ENCODE assay signal across 23 cellular contexts in the genomic region with DNA sequence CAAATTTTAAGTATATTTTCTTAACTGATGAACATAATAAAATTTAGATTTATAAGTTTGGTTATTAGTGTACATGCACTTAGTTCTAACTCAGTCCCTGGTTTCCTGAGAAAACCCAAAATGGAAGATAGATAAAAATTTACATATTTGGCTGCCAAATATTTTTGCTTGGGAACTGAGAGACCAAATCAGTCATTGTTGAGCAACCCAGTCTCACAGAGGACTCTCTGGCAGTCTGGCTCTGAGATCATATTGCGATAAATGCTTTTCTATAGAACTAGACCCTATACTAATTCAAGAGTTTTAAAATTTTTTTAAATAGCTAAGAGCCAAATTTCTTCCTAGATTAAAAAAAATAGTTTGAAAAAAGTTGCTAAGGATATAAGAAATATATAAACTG.
"Had no signal": no experiment of that assay in that cellular context is flagged by ENCODE, and none has a peak within 500 bp of the region (broad histone marks: within the 10 kb centered on the region; RNA-seq: fewer than 3 reads in every experiment).

No MANE protein-coding gene starts in this region.

- H3K9me3 ChIP-seq: esophagus muscularis mucosa, pancreas, right lobe of liver, spleen, tibial artery, upper lobe of left lung, uterus had no signal

- H3K4me1 Mint-ChIP-seq: memory B cell; stimulated activated memory B cell treated with anti-CD40 and anti-IgM and Interleukin-4, amounts not matched to agents 10 μg/mL and 1 μg/mL and 100 μg/mL, for 72 hours had no signal

- H3K27ac ChIP-seq: epithelial cell of prostate, esophagus muscularis mucosa, foreskin keratinocyte, pancreas, right lobe of liver, spleen, tibial artery, upper lobe of left lung, uterus had no signal

- H3K36me3 Mint-ChIP-seq: memory B cell; natural killer cell treated with Interleukin-12 subunit alpha and Interleukin-12 subunit beta and Interleukin-15 and Interleukin-18, amount 100 ng/mL, for 72 hours; stimulated activated memory B cell treated with anti-CD40 and anti-IgM and Interleukin-4, amounts not matched to agents 10 μg/mL and 1 μg/mL and 100 μg/mL, for 72 hours had no signal

- H3K27ac Mint-ChIP-seq: memory B cell; natural killer cell treated with Interleukin-12 subunit alpha and Interleukin-12 subunit beta and Interleukin-15 and Interleukin-18, amount 100 ng/mL, for 72 hours; stimulated activated memory B cell treated with anti-CD40 and anti-IgM and Interleukin-4, amounts not matched to agents 10 μg/mL and 1 μg/mL and 100 μg/mL, for 72 hours; stimulated activated naive CD8-positive, alpha-beta T cell treated with anti-CD3 and anti-CD28 coated beads, Interleukin-15, Interleukin-2, amounts not matched to agents 100 ng/mL and 50 ng/mL, for 24 hours had no signal

- H3K4me1 ChIP-seq: esophagus muscularis mucosa, foreskin keratinocyte, right lobe of liver, spleen, tibial artery, uterus had no signal

- DNase-seq: effector memory CD4-positive, alpha-beta T cell; foreskin keratinocyte; head of caudate nucleus; hippocampal formation; left colon; midbrain; occipital lobe; right lobe of liver; spleen; stimulated activated CD4-positive, alpha-beta T cell treated with anti-CD3 and anti-CD28 coated beads, Interleukin-15, amount 100 ng/mL, for 24 hours; stimulated activated CD4-positive, alpha-beta T cell treated with anti-CD3 and anti-CD28 coated beads, Interleukin-1b, Interleukin-23, amount 100 ng/mL, for 48 hours; stimulated activated CD4-positive, alpha-beta T cell treated with anti-CD3 and anti-CD28 coated beads, Interleukin-4, amount 100 ng/mL, for 24 hours; tibial artery; uterus had no signal

- H3K36me3 ChIP-seq: esophagus muscularis mucosa, pancreas, right lobe of liver, spleen, tibial artery, upper lobe of left lung, uterus had no signal

- ATAC-seq: foreskin keratinocyte; left colon; natural killer cell treated with Interleukin-12 subunit alpha and Interleukin-12 subunit beta and Interleukin-15 and Interleukin-18, amount 100 ng/mL, for 72 hours; right lobe of liver; stimulated activated memory B cell treated with anti-CD40 and anti-IgM and Interleukin-4, amounts not matched to agents 10 μg/mL and 1 μg/mL and 100 μg/mL, for 72 hours had no signal

- H3K27me3 ChIP-seq: esophagus muscularis mucosa, foreskin keratinocyte, pancreas, right lobe of liver, tibial artery, upper lobe of left lung, uterus had no signal

- H3K4me3 ChIP-seq: esophagus muscularis mucosa, pancreas, right lobe of liver, spleen, tibial artery, upper lobe of left lung, uterus had no signal

- H3K4me3 Mint-ChIP-seq: memory B cell; natural killer cell treated with Interleukin-12 subunit alpha and Interleukin-12 subunit beta and Interleukin-15 and Interleukin-18, amount 100 ng/mL, for 72 hours; stimulated activated memory B cell treated with anti-CD40 and anti-IgM and Interleukin-4, amounts not matched to agents 10 μg/mL and 1 μg/mL and 100 μg/mL, for 72 hours; stimulated activated naive CD8-positive, alpha-beta T cell treated with anti-CD3 and anti-CD28 coated beads, Interleukin-15, Interleukin-2, amounts not matched to agents 100 ng/mL and 50 ng/mL, for 24 hours had no signal

- H3K27me3 Mint-ChIP-seq: natural killer cell treated with Interleukin-12 subunit alpha and Interleukin-12 subunit beta and Interleukin-15 and Interleukin-18, amount 100 ng/mL, for 72 hours; progenitor cell of endocrine pancreas; stimulated activated memory B cell treated with anti-CD40 and anti-IgM and Interleukin-4, amounts not matched to agents 10 μg/mL and 1 μg/mL and 100 μg/mL, for 72 hours had no signal

- H3K9me3 Mint-ChIP-seq: memory B cell; stimulated activated memory B cell treated with anti-CD40 and anti-IgM and Interleukin-4, amounts not matched to agents 10 μg/mL and 1 μg/mL and 100 μg/mL, for 72 hours; stimulated activated naive CD8-positive, alpha-beta T cell treated with anti-CD3 and anti-CD28 coated beads, Interleukin-15, Interleukin-2, amounts not matched to agents 100 ng/mL and 50 ng/mL, for 24 hours had no signal
